ENCODE assay signal across 24 cellular contexts in genomic region chr2:227612546-227613271, GRCh38. TPM values are rescaled to one million over a fixed set of nuclear protein-coding genes. Genes with fewer than 3 reads are reported as not detected.
DNase-seq lines count a peak whose midpoint lies in the region.
"Had no signal": no experiment of that assay in that cellular context is flagged by ENCODE, and none has a peak within 500 bp of the region (broad histone marks: within the 10 kb centered on the region; RNA-seq: fewer than 3 reads in every experiment).

No MANE protein-coding gene starts in this region.

- H3K4me1 ChIP-seq in trophoblast cell (ENCODE audit: control insufficient read depth in 1 of 2, insufficient read depth in 2 of 2, low read length in 2 of 2): no peaks in the 10 kb centered on the region
- H3K4me1 ChIP-seq: breast epithelium, gastrocnemius medialis, neural progenitor cell, pancreas had no signal

- no peak overlapping the region for H3K23ac ChIP-seq in trophoblast cell (ENCODE audit: low read length)

- no peak overlapping the region for H3K9ac ChIP-seq in trophoblast cell (ENCODE audit: low read length)
- H3K9ac ChIP-seq: neural progenitor cell had no signal

- no peak overlapping the region for H4K12ac ChIP-seq in trophoblast cell (ENCODE audit: low read depth, low read length)

- WGBS in trophoblast cell (ENCODE audit: extremely low coverage, insufficient coverage, insufficient read length): no CpG with 5 or more reads among the region's 11 CpGs

- H3K9me3 ChIP-seq in trophoblast cell (ENCODE audit: insufficient read depth, low read depth, low read length): no peaks in the 10 kb centered on the region
- H3K9me3 ChIP-seq: breast epithelium, gastrocnemius medialis, pancreas, transverse colon had no signal

- H3K4me2 ChIP-seq in trophoblast cell (ENCODE audit: low read length): no peak overlapping the region
- H3K4me2 ChIP-seq: neural progenitor cell had no signal

- H3K27me3 ChIP-seq in trophoblast cell (ENCODE audit: insufficient read depth, low read length): no peaks in the 10 kb centered on the region
- H3K27me3 ChIP-seq: gastrocnemius medialis, neural progenitor cell, pancreas, transverse colon had no signal

- no peak overlapping the region for H3K4ac ChIP-seq in trophoblast cell (ENCODE audit: low read depth, low read length)

- H2AK5ac ChIP-seq in trophoblast cell (ENCODE audit: low read length): no peak overlapping the region

- H3K27ac ChIP-seq in trophoblast cell (ENCODE audit: low read depth, low read length): no peak overlapping the region
- H3K27ac ChIP-seq: breast epithelium, C4-2B, dorsolateral prefrontal cortex, gastrocnemius medialis, neural progenitor cell, pancreas, RWPE1, transverse colon, VCaP had no signal

- no peak overlapping the region for H4K8ac ChIP-seq in trophoblast cell (ENCODE audit: low read depth, low read length)

- no peak overlapping the region for H2BK12ac ChIP-seq in trophoblast cell (ENCODE audit: low read length)

- DNase-seq in NCI-H146 (lab: John Stamatoyannopoulos, UW) (peak; percentile 12), NCI-H146 treated with DMSO at 0.1 percent for 48 hours (lab: John Stamatoyannopoulos, UW; ENCODE audit: unreplicated experiment) (no peak), NCI-H1105 (lab: John Stamatoyannopoulos, UW) (peak; percentile 11), NCI-H69 (lab: John Stamatoyannopoulos, UW) (peak; percentile 79), trophoblast cell (peak; percentile 77 to 90), NK-92 (lab: John Stamatoyannopoulos, UW; ENCODE audit: unreplicated experiment) (no peak), NCI-H187 treated with DMSO at 0.1 percent for 48 hours (lab: John Stamatoyannopoulos, UW) (no peak)
- no peak for DNase-seq in activated CD4-positive, CD25-positive, alpha-beta regulatory T cell (lab: John Stamatoyannopoulos, UW)
- DNase-seq: activated CD4-positive, alpha-beta T cell treated with anti-CD3 and anti-CD28 coated beads for 48 hours; dorsolateral prefrontal cortex; gastrocnemius medialis; NCI-H2171; NCI-H526; pancreas; stimulated activated CD4-positive, alpha-beta T cell treated with anti-CD3 and anti-CD28 coated beads, Interleukin-15, amount 100 ng/mL, for 24 hours; stimulated activated CD4-positive, alpha-beta T cell treated with anti-CD3 and anti-CD28 coated beads, Interleukin-4, amount 100 ng/mL, for 4 hours; T1000; transverse colon had no signal

- H3K36me3 ChIP-seq in trophoblast cell (ENCODE audit: control insufficient read depth in 1 of 2, insufficient read depth in 2 of 2, low read length in 2 of 2): no peaks in the 10 kb centered on the region
- H3K36me3 ChIP-seq: breast epithelium, gastrocnemius medialis, neural progenitor cell, pancreas, transverse colon had no signal

- H3K4me3 ChIP-seq in trophoblast cell (ENCODE audit: low read depth, low read length): no peak overlapping the region
- H3K4me3 ChIP-seq: breast epithelium, dorsolateral prefrontal cortex, gastrocnemius medialis, neural progenitor cell, pancreas, transverse colon had no signal

- H2BK5ac ChIP-seq in trophoblast cell (ENCODE audit: low read depth, low read length, poor library complexity): no peak overlapping the region

- no peak overlapping the region for H3K14ac ChIP-seq in trophoblast cell (ENCODE audit: low read length)

- H4K91ac ChIP-seq in trophoblast cell (ENCODE audit: low read depth, low read length): no peak overlapping the region

- H3K79me2 ChIP-seq in trophoblast cell (ENCODE audit: control insufficient read depth, insufficient read depth, low read length, poor library complexity): no peaks in the 10 kb centered on the region

- H2BK120ac ChIP-seq in trophoblast cell (ENCODE audit: insufficient read depth, low read length, poor library complexity): no peak overlapping the region

- no peak overlapping the region for H3K18ac ChIP-seq in trophoblast cell (ENCODE audit: low read length)

- H3K79me1 ChIP-seq in trophoblast cell (ENCODE audit: low read length): no peaks in the 10 kb centered on the region

- H2AFZ ChIP-seq in trophoblast cell (ENCODE audit: insufficient read depth, low read length, poor library complexity): no peak overlapping the region
- H2AFZ ChIP-seq: neural progenitor cell had no signal

RNA-seq across cellular contexts. Expression of gene SCYGR3, which starts 1.9 kb away (rescaled TPM):
- polyA plus RNA-seq in trophoblast cell (2013): not detected in 2 replicates
- polyA plus RNA-seq: liver, pancreas had no signal

RNA-seq across cellular contexts. Expression of gene SCYGR4, which starts 4.6 kb away (rescaled TPM):
- polyA plus RNA-seq in trophoblast cell (2013): not detected in 2 replicates
- polyA plus RNA-seq: liver, pancreas had no signal

RNA-seq across cellular contexts. Expression of gene SCYGR2, which starts 14.0 kb away (rescaled TPM):
- not detected in 2 replicates for polyA plus RNA-seq in trophoblast cell (2013)
- polyA plus RNA-seq: liver, pancreas had no signal

RNA-seq across cellular contexts. Expression of gene SCYGR5, which starts 53.9 kb away (rescaled TPM):
- polyA plus RNA-seq in trophoblast cell (2013): not detected in 2 replicates
- polyA plus RNA-seq: liver, pancreas had no signal

Comparison
In these comparisons a context has a peak if more than half of its experiments do, and no peak if none do; other contexts are left out.
1. DNase-seq: peak in NCI-H146 (single experiment), NCI-H1105 (single experiment), NCI-H69 (single experiment) and trophoblast cell (2 of 2); none in NCI-H146 treated with DMSO at 0.1 percent for 48 hours (single experiment), NK-92 (single experiment), NCI-H187 treated with DMSO at 0.1 percent for 48 hours (single experiment) and activated CD4-positive, CD25-positive, alpha-beta regulatory T cell (0 of 4).